ENCODE assay signal across 10 cellular contexts in genomic region chr9:136900988-136901515, GRCh38. TPM values are rescaled to one million over a fixed set of nuclear protein-coding genes. Genes with fewer than 3 reads are reported as not detected.
DNase-seq lines count a peak whose midpoint lies in the region; ATAC-seq lines count a peak whose summit lies in the region.
"Had no signal": no experiment of that assay in that cellular context is flagged by ENCODE, and none has a peak within 500 bp of the region (broad histone marks: within the 10 kb centered on the region; RNA-seq: fewer than 3 reads in every experiment).

No MANE protein-coding gene starts in this region.

- H3K4me3 ChIP-seq in thymus (ENCODE audit: low read length), result no peak overlapping the region

- H3K9me3 ChIP-seq in thymus (ENCODE audit: control insufficient read depth), result peaks cover 2% of the 10 kb centered on the region
- H3K9me3 ChIP-seq: BE2C had no signal

- no peaks in the 10 kb centered on the region for H3K27me3 ChIP-seq in thymus (ENCODE audit: control insufficient read depth, insufficient read depth)
- H3K27me3 ChIP-seq: BE2C had no signal

- no peaks in the 10 kb centered on the region for H3K9me3 Mint-ChIP-seq in activated T-cell treated with anti-CD3 and anti-CD28 coated beads, Interleukin-2, amount 50 U/mL, for 24 hours
- H3K9me3 Mint-ChIP-seq in activated naive CD8-positive, alpha-beta T cell treated with anti-CD3 and anti-CD28 coated beads, Interleukin-2, amount 10 ng/mL, durations not matched to agents 7 days and 5 days, result no peaks in the 10 kb centered on the region

- no peak for ATAC-seq in activated naive CD8-positive, alpha-beta T cell treated with anti-CD3 and anti-CD28 coated beads, Interleukin-2, amount 10 ng/mL, durations not matched to agents 7 days and 5 days (ENCODE audit: low read depth)
- ATAC-seq in left colon (peak; percentile 1), GM18498 (IDR thresholded peaks at IDR 0.05; ENCODE audit: unreplicated experiment) (no peak)

- no peaks in the 10 kb centered on the region for H3K27me3 Mint-ChIP-seq in activated T-cell treated with anti-CD3 and anti-CD28 coated beads, Interleukin-2, amount 50 U/mL, for 24 hours
- no peaks in the 10 kb centered on the region for H3K27me3 Mint-ChIP-seq in activated naive CD8-positive, alpha-beta T cell treated with anti-CD3 and anti-CD28 coated beads, Interleukin-2, amount 10 ng/mL, durations not matched to agents 7 days and 5 days

- 94% methylated on average over 13 of the region's 13 CpGs for WGBS in thymus

- peak overlapping the region; percentile 88 for H3K27ac ChIP-seq in thymus (ENCODE audit: low read depth)

- peak overlapping the region; percentile 96 for H3K27ac Mint-ChIP-seq in activated T-cell treated with anti-CD3 and anti-CD28 coated beads, Interleukin-2, amount 50 U/mL, for 24 hours
- H3K27ac Mint-ChIP-seq in activated naive CD8-positive, alpha-beta T cell treated with anti-CD3 and anti-CD28 coated beads, Interleukin-2, amount 10 ng/mL, durations not matched to agents 7 days and 5 days, result peak overlapping the region; percentile 87

- H3K36me3 Mint-ChIP-seq in activated T-cell treated with anti-CD3 and anti-CD28 coated beads, Interleukin-2, amount 50 U/mL, for 24 hours (ENCODE audit: low read depth), result peaks cover 81% of the 10 kb centered on the region
- peaks cover 23% of the 10 kb centered on the region for H3K36me3 Mint-ChIP-seq in activated naive CD8-positive, alpha-beta T cell treated with anti-CD3 and anti-CD28 coated beads, Interleukin-2, amount 10 ng/mL, durations not matched to agents 7 days and 5 days

- H3K4me1 ChIP-seq in thymus (ENCODE audit: control insufficient read depth, insufficient read depth, low read length), result no peaks in the 10 kb centered on the region

- peaks cover 67% of the 10 kb centered on the region for H3K36me3 ChIP-seq in thymus (ENCODE audit: control insufficient read depth, insufficient read depth)

- intact Hi-C loops in left colon (cut with DNase I, micrococcal nuclease), result no loop called here

- H3K4me3 Mint-ChIP-seq in activated T-cell treated with anti-CD3 and anti-CD28 coated beads, Interleukin-2, amount 50 U/mL, for 24 hours, result peak overlapping the region; percentile 64
- peak overlapping the region; percentile 54 for H3K4me3 Mint-ChIP-seq in activated naive CD8-positive, alpha-beta T cell treated with anti-CD3 and anti-CD28 coated beads, Interleukin-2, amount 10 ng/mL, durations not matched to agents 7 days and 5 days

- no peak for DNase-seq in activated T-cell treated with anti-CD3 and anti-CD28 coated beads, Interleukin-2, amount 50 U/mL, for 24 hours
- no peak for DNase-seq in activated T-cell treated with anti-CD3 and anti-CD28 coated beads, Interleukin-2, amount 50 U/mL, for 48 hours
- DNase-seq in activated naive CD8-positive, alpha-beta T cell treated with anti-CD3 and anti-CD28 coated beads, Interleukin-2, amount 10 ng/mL, durations not matched to agents 7 days and 5 days, result no peak
- DNase-seq in left colon, result peak in 1 of 2 donors; percentile 26
- no peak for DNase-seq in DMS 273 (lab: John Stamatoyannopoulos, UW; ENCODE audit: unreplicated experiment)
- DNase-seq in retina, result no peak
- DNase-seq: BE2C, NCI-H526 had no signal

- H3K4me1 Mint-ChIP-seq in activated T-cell treated with anti-CD3 and anti-CD28 coated beads, Interleukin-2, amount 50 U/mL, for 24 hours (ENCODE audit: low read depth), result peaks cover 49% of the 10 kb centered on the region
- peaks cover 37% of the 10 kb centered on the region for H3K4me1 Mint-ChIP-seq in activated naive CD8-positive, alpha-beta T cell treated with anti-CD3 and anti-CD28 coated beads, Interleukin-2, amount 10 ng/mL, durations not matched to agents 7 days and 5 days

- POLR2A ChIA-PET in activated naive CD8-positive, alpha-beta T cell treated with anti-CD3 and anti-CD28 coated beads, Interleukin-2, amount 10 ng/mL, durations not matched to agents 7 days and 5 days (lab: Charles Lee), result interaction anchor here (1.1 to 3.6 kb wide), 4 partner anchors 14 to 58 kb away, joined by 3 to 38 read pairs (median 16); partner anchors contain the start of genes AJM1, C8G, FBXW5 and TRAF2

RNA-seq across cellular contexts. Expression of gene TRAF2, which starts 14.7 kb away (rescaled TPM):
- 10 to 100 TPM; 44.0 to 52.1 TPM for total RNA-seq in activated naive CD8-positive, alpha-beta T cell treated with anti-CD3 and anti-CD28 coated beads, Interleukin-2, amount 10 ng/mL, durations not matched to agents 7 days and 5 days
- total RNA-seq in left colon, result 10 to 100 TPM; 23.7 to 25.3 TPM
- 18.8 TPM for polyA plus RNA-seq in thymus

RNA-seq across cellular contexts. Expression of gene EDF1, which starts 34.9 kb away (rescaled TPM):
- 100 to 1,000 TPM; 289 to 297 TPM for total RNA-seq in activated naive CD8-positive, alpha-beta T cell treated with anti-CD3 and anti-CD28 coated beads, Interleukin-2, amount 10 ng/mL, durations not matched to agents 7 days and 5 days
- total RNA-seq in left colon, result 100 to 1,000 TPM; 434 to 466 TPM
- 407 TPM for polyA plus RNA-seq in thymus

RNA-seq across cellular contexts. Expression of gene FBXW5, which starts 43.5 kb away (rescaled TPM):
- total RNA-seq in activated naive CD8-positive, alpha-beta T cell treated with anti-CD3 and anti-CD28 coated beads, Interleukin-2, amount 10 ng/mL, durations not matched to agents 7 days and 5 days, result 100 to 1,000 TPM; 103 to 104 TPM
- total RNA-seq in left colon, result 100 to 1,000 TPM; 167 to 195 TPM
- polyA plus RNA-seq in thymus, result 162 TPM

RNA-seq across cellular contexts. Expression of gene C8G, which starts 44.0 kb away (rescaled TPM):
- total RNA-seq in activated naive CD8-positive, alpha-beta T cell treated with anti-CD3 and anti-CD28 coated beads, Interleukin-2, amount 10 ng/mL, durations not matched to agents 7 days and 5 days, result 1 to 10 TPM; 1.5 to 3.6 TPM
- total RNA-seq in left colon, result 1 to 10 TPM; 3.9 to 8.3 TPM
- 6.5 TPM for polyA plus RNA-seq in thymus

RNA-seq across cellular contexts. Expression of gene MAMDC4, which starts 48.9 kb away (rescaled TPM):
- 10 to 100 TPM; 16.6 to 18.0 TPM for total RNA-seq in activated naive CD8-positive, alpha-beta T cell treated with anti-CD3 and anti-CD28 coated beads, Interleukin-2, amount 10 ng/mL, durations not matched to agents 7 days and 5 days
- 10 to 100 TPM; 19.1 to 20.1 TPM for total RNA-seq in left colon
- polyA plus RNA-seq in thymus, result 14.0 TPM
